In genomic region chr1:180235077-180235501, GRCh38 we compare ENCODE assay signal across 9 cellular contexts. TPM values are rescaled to one million over a fixed set of nuclear protein-coding genes. Genes with fewer than 3 reads are reported as not detected.
DNase-seq lines count a peak whose midpoint lies in the region; ATAC-seq and TF ChIP-seq lines count a peak whose summit lies in the region.
"Had no signal": no experiment of that assay in that cellular context is flagged by ENCODE, and none has a peak within 500 bp of the region (broad histone marks: within the 10 kb centered on the region; RNA-seq: fewer than 3 reads in every experiment).

No MANE protein-coding gene starts in this region.

- no peak for TF ChIP-seq RAD21 in neural cell (conservative IDR thresholded peaks at IDR 0.05)

- H3K27ac ChIP-seq in heart left ventricle: no peak overlapping the region
- no peak overlapping the region for H3K27ac ChIP-seq in esophagus muscularis mucosa (replicated peaks in 1 of 4)
- H3K27ac ChIP-seq in neural cell (ENCODE audit: low read length): no peak overlapping the region

- DNase-seq in heart left ventricle (no peak), left ventricle myocardium superior (no peak), esophagus muscularis mucosa (ENCODE audit: extremely low spot score) (no peak), NCI-H446 treated with DMSO at 0.1 percent for 48 hours (lab: John Stamatoyannopoulos, UW) (no peak)
- no peak for DNase-seq in activated CD4-positive, alpha-beta T cell treated with anti-CD3 and anti-CD28 coated beads for 4 hours
- DNase-seq: NCI-H187 treated with DMSO at 0.1 percent for 48 hours had no signal

- H4K20me1 ChIP-seq in neural cell (ENCODE audit: insufficient read depth): peaks cover 3% of the 10 kb centered on the region

- H3K4me3 ChIP-seq in heart left ventricle: peak overlapping the region in 8 of 12 donors; percentile 0 to 34 (median 20)
- H3K4me3 ChIP-seq in esophagus muscularis mucosa: peak overlapping the region; percentile 10 to 34 (median 28)
- H3K4me3 ChIP-seq in neural cell (ENCODE audit: low read length): no peak overlapping the region

- ATAC-seq in heart left ventricle: no peak
- no peak for ATAC-seq in left ventricle myocardium superior
- no peak for ATAC-seq in GM18517 (IDR thresholded peaks at IDR 0.05; ENCODE audit: unreplicated experiment)
- ATAC-seq in HG03460 (IDR thresholded peaks at IDR 0.05; ENCODE audit: unreplicated experiment): no peak

- no peak for TF ChIP-seq EP300 in esophagus muscularis mucosa (IDR thresholded peaks at IDR 0.05)
- no peak for TF ChIP-seq EP300 in neural cell (conservative IDR thresholded peaks at IDR 0.05; ENCODE audit: poor library complexity, severe bottlenecking)

- 0 to 3% (median 2%) methylated on average over 4 to 30 of the region's 30 CpGs for WGBS in heart left ventricle, 4 donors
- 10% methylated on average over 10 of the region's 30 CpGs for WGBS in esophagus muscularis mucosa

- H3K9me2 ChIP-seq in neural cell (ENCODE audit: insufficient read depth, low read length): no peaks in the 10 kb centered on the region

- H3K4me2 ChIP-seq in neural cell (ENCODE audit: low read length): no peak overlapping the region

- H3K36me3 ChIP-seq in heart left ventricle (no peaks in the 10 kb centered on the region), esophagus muscularis mucosa (no peaks in the 10 kb centered on the region), neural cell (ENCODE audit: insufficient read depth, low read length) (no peaks in the 10 kb centered on the region)

- TF ChIP-seq POLR2A in heart left ventricle (IDR thresholded peaks at IDR 0.05): no peak
- no peak for TF ChIP-seq POLR2A in esophagus muscularis mucosa (IDR thresholded peaks at IDR 0.05; ENCODE audit: low read depth)

- H3K9me3 ChIP-seq in heart left ventricle (no peaks in the 10 kb centered on the region), esophagus muscularis mucosa (no peaks in the 10 kb centered on the region), neural cell (ENCODE audit: low read length) (no peaks in the 10 kb centered on the region)

- intact Hi-C loops in heart left ventricle (cut with DNase I): no loop called here
- intact Hi-C loops in left ventricle myocardium superior (cut with micrococcal nuclease): no loop called here
- intact Hi-C loops in esophagus muscularis mucosa (cut with DNase I): no loop called here

- no peak overlapping the region for H2AFZ ChIP-seq in neural cell (ENCODE audit: low read depth, low read length)

- no peaks in the 10 kb centered on the region for H3F3A ChIP-seq in neural cell (ENCODE audit: insufficient read depth, low read length, poor library complexity, severe bottlenecking)

- H3K9ac ChIP-seq in neural cell (ENCODE audit: low read length): no peak overlapping the region

- TF ChIP-seq CTCF in heart left ventricle (IDR thresholded peaks at IDR 0.05): no peak
- TF ChIP-seq CTCF in esophagus muscularis mucosa (IDR thresholded peaks at IDR 0.05): no peak
- TF ChIP-seq CTCF in neural cell (IDR thresholded peaks at IDR 0.05; ENCODE audit: poor library complexity, severe bottlenecking): no peak

- H3K4me1 ChIP-seq in heart left ventricle: peaks cover 5 to 52% (median 39%) of the 10 kb centered on the region in 12 donors
- peaks cover 49 to 65% (median 55%) of the 10 kb centered on the region in 4 donors for H3K4me1 ChIP-seq in esophagus muscularis mucosa

- H3K79me2 ChIP-seq in neural cell (replicated peaks; ENCODE audit: insufficient read depth, low read length): no peaks in the 10 kb centered on the region

- H3K27me3 ChIP-seq in heart left ventricle (peaks cover 70 to 100% (median 99%) of the 10 kb centered on the region in 9 donors), esophagus muscularis mucosa (peaks cover 12 to 100% (median 88%) of the 10 kb centered on the region in 4 donors), neural cell (ENCODE audit: insufficient read depth, low read depth, low read length) (peaks cover 100% of the 10 kb centered on the region)

TF ChIP-seq in neural cell, 6 proteins besides CTCF, POLR2A, EP300 and RAD21:
- TF ChIP-seq MXI1 (conservative IDR thresholded peaks at IDR 0.05; ENCODE audit: poor library complexity, severe bottlenecking): no peak
- peak; percentile 9 for TF ChIP-seq EZH2 (IDR thresholded peaks at IDR 0.05; ENCODE audit: borderline replicate concordance, insufficient read depth, low read length, poor library complexity, severe bottlenecking)

RNA-seq across cellular contexts. Expression of gene LHX4, which starts 5.0 kb away (rescaled TPM):
- not detected for total RNA-seq in heart left ventricle
- polyA plus RNA-seq in heart left ventricle: not detected
- total RNA-seq in left ventricle myocardium superior: not detected
- not detected for total RNA-seq in esophagus muscularis mucosa
- not detected in 2 replicates for polyA plus RNA-seq in neural cell
- not detected in 2 replicates for polyA minus RNA-seq in neural cell
